9 cellular contexts compared by ENCODE assay signal in the genomic region with DNA sequence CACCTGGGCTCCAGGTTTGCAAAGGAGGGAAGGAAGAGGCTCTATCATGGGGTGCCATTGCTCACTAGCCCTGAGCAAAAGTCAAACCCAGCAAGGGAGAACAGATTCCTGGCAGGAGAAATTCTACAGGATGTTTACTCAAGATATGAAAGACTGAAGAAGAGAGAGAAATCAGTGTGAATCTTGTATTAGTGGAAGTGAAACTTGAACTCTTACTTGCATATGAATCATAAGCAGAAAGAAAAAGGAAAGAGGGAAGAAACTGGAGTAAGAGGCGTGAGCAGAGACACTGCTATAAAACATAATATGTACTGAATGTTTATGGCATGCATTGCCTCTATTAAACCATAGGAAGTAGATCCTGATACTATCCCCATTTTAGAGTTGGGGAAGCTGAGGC.
A peak's percentile ranks its signal among the peaks of the same experiment; 100 is the strongest.
DNase-seq lines count a peak whose midpoint lies in the region; ATAC-seq and TF ChIP-seq lines count a peak whose summit lies in the region.
"Had no signal": no experiment of that assay in that cellular context is flagged by ENCODE, and none has a peak within 500 bp of the region (broad histone marks: within the 10 kb centered on the region; RNA-seq: fewer than 3 reads in every experiment).

No MANE protein-coding gene starts in this region.

- peak; percentile 37 for DNase-seq in MG63
- no peak for DNase-seq in naive thymus-derived CD4-positive, alpha-beta T cell
- DNase-seq in prostate gland (ENCODE audit: low spot score), result no peak
- DNase-seq in midbrain (lab: John Stamatoyannopoulos, UW), result no peak
- DNase-seq in Caco-2, result no peak

- no peaks in the 10 kb centered on the region for H3K36me3 Mint-ChIP-seq in naive thymus-derived CD4-positive, alpha-beta T cell
- no peaks in the 10 kb centered on the region for H3K36me3 Mint-ChIP-seq in Caco-2 (ENCODE audit: insufficient read depth, unreplicated experiment)
- H3K36me3 Mint-ChIP-seq: activated naive CD4-positive, alpha-beta T cell treated with anti-CD3 and anti-CD28 coated beads, Interleukin-2, amount 50 U/mL, for 24 hours; neural progenitor cell had no signal

- H3K36me3 ChIP-seq in MG63, result no peaks in the 10 kb centered on the region
- no peaks in the 10 kb centered on the region for H3K36me3 ChIP-seq in naive thymus-derived CD4-positive, alpha-beta T cell (ENCODE audit: control insufficient read depth in 2 of 3, insufficient read depth in 3 of 3, low read length in 3 of 3)
- H3K36me3 ChIP-seq in prostate gland, result no peaks in the 10 kb centered on the region
- H3K36me3 ChIP-seq in Caco-2 (ENCODE audit: control insufficient read depth, insufficient read depth, low read length), result no peaks in the 10 kb centered on the region
- H3K36me3 ChIP-seq: neural progenitor cell had no signal

- WGBS in prostate gland, result 44% methylated on average over 1 of the region's 1 CpG

- CTCF ChIA-PET in naive thymus-derived CD4-positive, alpha-beta T cell (lab: Charles Lee), result no interaction called here
- CTCF ChIA-PET in Caco-2 (lab: Charles Lee), result no interaction called here

- peaks cover 0 to 4% (median 0%) of the 10 kb centered on the region in 11 donors for H3K9me3 Mint-ChIP-seq in naive thymus-derived CD4-positive, alpha-beta T cell
- H3K9me3 Mint-ChIP-seq in Caco-2 (ENCODE audit: unreplicated experiment), result no peaks in the 10 kb centered on the region
- H3K9me3 Mint-ChIP-seq: activated naive CD4-positive, alpha-beta T cell treated with anti-CD3 and anti-CD28 coated beads, Interleukin-2, amount 50 U/mL, for 24 hours; neural progenitor cell had no signal

- POLR2A ChIA-PET in naive thymus-derived CD4-positive, alpha-beta T cell (lab: Charles Lee), result no interaction called here
- POLR2A ChIA-PET in Caco-2 (lab: Charles Lee), result no interaction called here

- no peak for TF ChIP-seq POLR2A in prostate gland (IDR thresholded peaks at IDR 0.05)

- peaks cover 0 to 8% (median 0%) of the 10 kb centered on the region in 7 donors for H3K4me1 Mint-ChIP-seq in naive thymus-derived CD4-positive, alpha-beta T cell
- H3K4me1 Mint-ChIP-seq in Caco-2 (ENCODE audit: low read depth, unreplicated experiment), result peaks cover 7% of the 10 kb centered on the region
- H3K4me1 Mint-ChIP-seq: activated naive CD4-positive, alpha-beta T cell treated with anti-CD3 and anti-CD28 coated beads, Interleukin-2, amount 50 U/mL, for 24 hours; neural progenitor cell had no signal

- H3K27ac ChIP-seq in naive thymus-derived CD4-positive, alpha-beta T cell (ENCODE audit: low read depth, low read length), result no peak overlapping the region
- H3K27ac ChIP-seq in prostate gland, result no peak overlapping the region
- H3K27ac ChIP-seq: neural progenitor cell had no signal

- no peak overlapping the region for H3K4me3 ChIP-seq in MG63
- H3K4me3 ChIP-seq in naive thymus-derived CD4-positive, alpha-beta T cell (ENCODE audit: low read length), result no peak overlapping the region
- no peak overlapping the region for H3K4me3 ChIP-seq in prostate gland
- no peak overlapping the region for H3K4me3 ChIP-seq in Caco-2 (ENCODE audit: low read depth, low read length)
- H3K4me3 ChIP-seq: neural progenitor cell had no signal

- intact Hi-C loops in naive thymus-derived CD4-positive, alpha-beta T cell (cut with micrococcal nuclease), result no loop called here
- intact Hi-C loops in prostate gland (cut with DNase I) (no loop called here), Caco-2 (cut with micrococcal nuclease; ENCODE audit: unreplicated experiment) (no loop called here)

- TF ChIP-seq CTCF in prostate gland (IDR thresholded peaks at IDR 0.05) (no peak), Caco-2 (IDR thresholded peaks at IDR 0.05; ENCODE audit: insufficient read depth in 1 of 2, low read depth in 1 of 2, low read length in 1 of 2, severe bottlenecking in 1 of 2, unreplicated experiment in 1 of 2) (no peak)

- BruUV-seq in Caco-2 (replicated peaks; lab: Mats Ljungman, UMichigan), result no TSS peak

- H3K4me3 Mint-ChIP-seq in naive thymus-derived CD4-positive, alpha-beta T cell, result no peak overlapping the region
- no peak overlapping the region for H3K4me3 Mint-ChIP-seq in Caco-2 (ENCODE audit: unreplicated experiment)
- H3K4me3 Mint-ChIP-seq: activated naive CD4-positive, alpha-beta T cell treated with anti-CD3 and anti-CD28 coated beads, Interleukin-2, amount 50 U/mL, for 24 hours; neural progenitor cell had no signal

- H3K27me3 ChIP-seq in MG63, result no peaks in the 10 kb centered on the region
- no peaks in the 10 kb centered on the region for H3K27me3 ChIP-seq in naive thymus-derived CD4-positive, alpha-beta T cell (ENCODE audit: control insufficient read depth in 2 of 2, insufficient read depth in 2 of 2, low read length in 2 of 2)
- no peaks in the 10 kb centered on the region for H3K27me3 ChIP-seq in prostate gland (replicated peaks; ENCODE audit: insufficient read depth)
- no peaks in the 10 kb centered on the region for H3K27me3 ChIP-seq in Caco-2 (replicated peaks; ENCODE audit: control insufficient read depth, insufficient read depth, low read length)
- H3K27me3 ChIP-seq: neural progenitor cell had no signal

- H3K9me3 ChIP-seq in MG63 (peaks cover 13% of the 10 kb centered on the region), prostate gland (no peaks in the 10 kb centered on the region), Caco-2 (no peaks in the 10 kb centered on the region)
- H3K9me3 ChIP-seq in naive thymus-derived CD4-positive, alpha-beta T cell (ENCODE audit: control insufficient read depth in 2 of 3, low read length in 3 of 3), result no peaks in the 10 kb centered on the region

- peaks cover 5 to 49% (median 21%) of the 10 kb centered on the region in 5 donors for H3K27me3 Mint-ChIP-seq in naive thymus-derived CD4-positive, alpha-beta T cell
- peaks cover 7% of the 10 kb centered on the region for H3K27me3 Mint-ChIP-seq in Caco-2 (ENCODE audit: insufficient read depth, unreplicated experiment)

- H3K27ac Mint-ChIP-seq in naive thymus-derived CD4-positive, alpha-beta T cell, result no peak overlapping the region
- no peak overlapping the region for H3K27ac Mint-ChIP-seq in Caco-2 (ENCODE audit: unreplicated experiment)
- H3K27ac Mint-ChIP-seq: activated naive CD4-positive, alpha-beta T cell treated with anti-CD3 and anti-CD28 coated beads, Interleukin-2, amount 50 U/mL, for 24 hours; neural progenitor cell had no signal

- no peaks in the 10 kb centered on the region for H3K4me1 ChIP-seq in naive thymus-derived CD4-positive, alpha-beta T cell (ENCODE audit: control insufficient read depth in 2 of 2, insufficient read depth in 2 of 2, low read length in 2 of 2)
- no peaks in the 10 kb centered on the region for H3K4me1 ChIP-seq in prostate gland (replicated peaks)
- no peaks in the 10 kb centered on the region for H3K4me1 ChIP-seq in Caco-2
- H3K4me1 ChIP-seq: neural progenitor cell had no signal

- ATAC-seq in GM19324 (IDR thresholded peaks at IDR 0.05; ENCODE audit: low FRiP score, unreplicated experiment) (peak; percentile 77), HG02763 (IDR thresholded peaks at IDR 0.05; ENCODE audit: unreplicated experiment) (peak; percentile 81)
- ATAC-seq in naive thymus-derived CD4-positive, alpha-beta T cell, result peak; percentile 45
